ENCODE assay signal across 24 cellular contexts in the genomic region with DNA sequence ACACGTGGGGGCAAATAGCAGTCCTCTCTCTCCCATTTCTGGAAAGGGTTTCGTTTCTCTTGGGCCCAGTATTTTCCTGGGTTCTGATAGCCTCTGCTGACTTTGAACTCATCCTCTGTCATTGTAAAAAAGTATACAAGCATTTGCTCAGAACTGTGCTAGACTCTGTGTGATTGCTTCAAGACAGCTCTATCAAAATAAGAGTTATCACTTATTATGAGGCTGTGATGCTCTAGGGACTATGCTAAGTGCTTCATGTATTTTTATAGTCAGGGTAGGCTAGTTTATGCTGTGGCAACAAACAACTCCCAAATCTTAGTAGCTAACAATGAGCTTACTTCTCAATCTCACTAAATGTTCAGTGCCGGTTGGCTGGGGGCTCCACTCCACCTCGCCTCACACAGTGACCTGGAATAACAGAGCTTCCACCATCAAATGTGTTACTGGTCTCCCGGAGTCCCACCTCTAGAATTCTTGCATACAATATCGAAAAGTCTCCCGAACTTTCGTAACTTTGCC.
A peak's percentile ranks its signal among the peaks of the same experiment; 100 is the strongest.
DNase-seq lines count a peak whose midpoint lies in the region; ATAC-seq, FAIRE-seq and TF ChIP-seq lines count a peak whose summit lies in the region.
"Had no signal": no experiment of that assay in that cellular context is flagged by ENCODE, and none has a peak within 500 bp of the region (broad histone marks: within the 10 kb centered on the region; RNA-seq: fewer than 3 reads in every experiment).

No MANE protein-coding gene starts in this region.

- POLR2A ChIA-PET in A549 (lab: Yijun Ruan, JAX) = interaction anchor here (1.0 kb wide), 1 partner anchor 110 kb away, joined by 3 read pairs; no protein-coding TSS in a partner anchor

- H3K27ac ChIP-seq in A549 = peak overlapping the region; percentile 50 to 81
- H3K27ac ChIP-seq in esophagus squamous epithelium = peak overlapping the region in 3 of 4 donors; percentile 63 to 65 (median 65)
- peak overlapping the region in 3 of 4 donors; percentile 1 to 37 (median 36) for H3K27ac ChIP-seq in gastrocnemius medialis
- H3K27ac ChIP-seq: C4-2B, cardiac muscle cell, left ventricle myocardium inferior, neutrophil had no signal

- WGBS in A549 (ENCODE audit: missing lambda C conversion rate) = 89% methylated on average over 8 of the region's 8 CpGs
- WGBS in esophagus squamous epithelium, 2 donors = 76 to 91% methylated on average over 8 of the region's 8 CpGs

- H3K9me3 ChIP-seq in A549 (peaks cover under 1% of the 10 kb centered on the region; the same call in 2 of the 3 replicates), esophagus squamous epithelium (no peaks in the 10 kb centered on the region), gastrocnemius medialis (no peaks in the 10 kb centered on the region)
- H3K9me3 ChIP-seq: left ventricle myocardium inferior, neutrophil had no signal

- H3K4me2 ChIP-seq in A549 = peak overlapping the region; percentile 58; the same call in 1 of the 3 replicates

- no peak for TF ChIP-seq CTCF in A549 (IDR thresholded peaks at IDR 0.05)
- no peak for TF ChIP-seq CTCF in esophagus squamous epithelium (IDR thresholded peaks at IDR 0.05)
- no peak for TF ChIP-seq CTCF in gastrocnemius medialis (IDR thresholded peaks at IDR 0.05 in 4 of 5, conservative IDR thresholded peaks at IDR 0.05 in 1 of 5)

- H3K4me3 ChIP-seq in A549 = no peak overlapping the region
- H3K4me3 ChIP-seq in esophagus squamous epithelium = no peak overlapping the region
- no peak overlapping the region for H3K4me3 ChIP-seq in gastrocnemius medialis
- H3K4me3 ChIP-seq: cardiac muscle cell, left ventricle myocardium inferior had no signal

- H3K36me3 ChIP-seq in esophagus squamous epithelium (no peaks in the 10 kb centered on the region), gastrocnemius medialis (no peaks in the 10 kb centered on the region)
- H3K36me3 ChIP-seq: cardiac muscle cell, left ventricle myocardium inferior, neutrophil had no signal

- in situ Hi-C loops in gastrocnemius medialis (cut with MboI; ENCODE audit: low sequenced_read_pairs in 4 of 4) = no loop called here

- DNase-seq in A549 (ENCODE audit: low read depth in 1 of 2, low spot score in 1 of 2) = no peak
- peak; percentile 37 for DNase-seq in NCI-H69 (lab: John Stamatoyannopoulos, UW)
- no peak for DNase-seq in esophagus squamous epithelium (lab: John Stamatoyannopoulos, UW)
- DNase-seq in gastrocnemius medialis = no peak
- DNase-seq in activated effector memory CD4-positive, alpha-beta T cell treated with anti-CD3 and anti-CD28 coated beads, Interleukin-2, amount 50 U/mL, for 16 hours = no peak
- no peak for DNase-seq in NCI-H1930 (lab: John Stamatoyannopoulos, UW)
- DNase-seq: activated CD4-positive, alpha-beta T cell treated with anti-CD3 and anti-CD28 coated beads for 4 hours; activated naive CD4-positive, alpha-beta T cell treated with anti-CD3 and anti-CD28 coated beads for 36 hours; activated T-cell treated with anti-CD3 and anti-CD28 coated beads, Interleukin-2, amount 50 U/mL, for 4 hours; Calu3; immature natural killer cell; left ventricle myocardium inferior; MM.1S; NCI-H1436 treated with DMSO at 0.1 percent for 48 hours; NCI-H82; retina; Right ventricle myocardium superior; T-cell had no signal

- no peak for TF ChIP-seq RAD21 in A549 (conservative IDR thresholded peaks at IDR 0.05 in 1 of 2, IDR thresholded peaks at IDR 0.05 in 1 of 2)

- H3K4me1 ChIP-seq in A549 = peaks cover 50% of the 10 kb centered on the region
- H3K4me1 ChIP-seq in esophagus squamous epithelium = peaks cover 0 to 19% (median 3%) of the 10 kb centered on the region in 3 donors
- H3K4me1 ChIP-seq in gastrocnemius medialis = peaks cover 36 to 39% of the 10 kb centered on the region in 2 donors

- no peak for TF ChIP-seq EP300 in A549 (IDR thresholded peaks at IDR 0.05)

- CTCF ChIA-PET in A549 (lab: Yijun Ruan, JAX) = interaction anchor here (0.8 to 3.0 kb wide), 7 partner anchors 10 to 368 kb away, joined by 3 to 9 read pairs (median 4); no protein-coding TSS in a partner anchor

- intact Hi-C loops in esophagus squamous epithelium (cut with DNase I) = no loop called here
- intact Hi-C loops in gastrocnemius medialis (cut with DNase I; ENCODE audit: low total_unique reads) = no loop called here

- TF ChIP-seq POLR2A in A549 (IDR thresholded peaks at IDR 0.05; ENCODE audit: low read length) (no peak), esophagus squamous epithelium (IDR thresholded peaks at IDR 0.05) (no peak), gastrocnemius medialis (IDR thresholded peaks at IDR 0.05) (no peak)

- FAIRE-seq in A549 (lab: Jason Lieb, UNC) = peak; percentile 46
- FAIRE-seq: H54 had no signal

- peaks cover 0 to 72% (median 2%) of the 10 kb centered on the region in 4 donors for H3K27me3 ChIP-seq in esophagus squamous epithelium
- H3K27me3 ChIP-seq in gastrocnemius medialis = no peaks in the 10 kb centered on the region
- H3K27me3 ChIP-seq: cardiac muscle cell, neutrophil had no signal

- ATAC-seq in A549 (no peak), gastrocnemius medialis (peak in 1 of 2 donors; percentile 1), GM21390 (IDR thresholded peaks at IDR 0.05; ENCODE audit: unreplicated experiment) (no peak), GM18867 (IDR thresholded peaks at IDR 0.05; ENCODE audit: unreplicated experiment) (no peak)
- ATAC-seq: activated T-cell treated with anti-CD3 and anti-CD28 coated beads, Interleukin-2, amount 50 U/mL, for 4 hours; T-cell had no signal

TF ChIP-seq in A549, 52 proteins besides CTCF, POLR2A, EP300 and RAD21:
- TF ChIP-seq, protein P1, sequence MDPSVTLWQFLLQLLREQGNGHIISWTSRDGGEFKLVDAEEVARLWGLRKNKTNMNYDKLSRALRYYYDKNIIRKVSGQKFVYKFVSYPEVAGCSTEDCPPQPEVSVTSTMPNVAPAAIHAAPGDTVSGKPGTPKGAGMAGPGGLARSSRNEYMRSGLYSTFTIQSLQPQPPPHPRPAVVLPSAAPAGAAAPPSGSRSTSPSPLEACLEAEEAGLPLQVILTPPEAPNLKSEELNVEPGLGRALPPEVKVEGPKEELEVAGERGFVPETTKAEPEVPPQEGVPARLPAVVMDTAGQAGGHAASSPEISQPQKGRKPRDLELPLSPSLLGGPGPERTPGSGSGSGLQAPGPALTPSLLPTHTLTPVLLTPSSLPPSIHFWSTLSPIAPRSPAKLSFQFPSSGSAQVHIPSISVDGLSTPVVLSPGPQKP (IDR thresholded peaks at IDR 0.05; ENCODE audit: low read depth, low read length) = no peak
- TF ChIP-seq, protein P2, sequence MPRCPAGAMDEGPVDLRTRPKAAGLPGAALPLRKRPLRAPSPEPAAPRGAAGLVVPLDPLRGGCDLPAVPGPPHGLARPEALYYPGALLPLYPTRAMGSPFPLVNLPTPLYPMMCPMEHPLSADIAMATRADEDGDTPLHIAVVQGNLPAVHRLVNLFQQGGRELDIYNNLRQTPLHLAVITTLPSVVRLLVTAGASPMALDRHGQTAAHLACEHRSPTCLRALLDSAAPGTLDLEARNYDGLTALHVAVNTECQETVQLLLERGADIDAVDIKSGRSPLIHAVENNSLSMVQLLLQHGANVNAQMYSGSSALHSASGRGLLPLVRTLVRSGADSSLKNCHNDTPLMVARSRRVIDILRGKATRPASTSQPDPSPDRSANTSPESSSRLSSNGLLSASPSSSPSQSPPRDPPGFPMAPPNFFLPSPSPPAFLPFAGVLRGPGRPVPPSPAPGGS (IDR thresholded peaks at IDR 0.05) = no peak
- TF ChIP-seq, protein P3, sequence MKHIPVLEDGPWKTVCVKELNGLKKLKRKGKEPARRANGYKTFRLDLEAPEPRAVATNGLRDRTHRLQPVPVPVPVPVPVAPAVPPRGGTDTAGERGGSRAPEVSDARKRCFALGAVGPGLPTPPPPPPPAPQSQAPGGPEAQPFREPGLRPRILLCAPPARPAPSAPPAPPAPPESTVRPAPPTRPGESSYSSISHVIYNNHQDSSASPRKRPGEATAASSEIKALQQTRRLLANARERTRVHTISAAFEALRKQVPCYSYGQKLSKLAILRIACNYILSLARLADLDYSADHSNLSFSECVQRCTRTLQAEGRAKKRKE (CRISPR knock-in tag; IDR thresholded peaks at IDR 0.05; ENCODE audit: low read depth) = no peak
- TF ChIP-seq CEBPB (IDR thresholded peaks at IDR 0.05) (no peak), NFE2L2 (conservative IDR thresholded peaks at IDR 0.05; ENCODE audit: low read length) (no peak), MAZ (IDR thresholded peaks at IDR 0.05; ENCODE audit: borderline replicate concordance, low read depth, low read length) (no peak), ZC3H11A (IDR thresholded peaks at IDR 0.05) (no peak), HEYL (CRISPR knock-in tag; IDR thresholded peaks at IDR 0.05) (no peak), HOXB5 (CRISPR knock-in tag; IDR thresholded peaks at IDR 0.05) (no peak), CHD4 (IDR thresholded peaks at IDR 0.05; ENCODE audit: borderline replicate concordance) (no peak), ZFP36 (IDR thresholded peaks at IDR 0.05; ENCODE audit: borderline replicate concordance, partially characterized antibody) (no peak), CBX8 (IDR thresholded peaks at IDR 0.05) (no peak), FOSB (CRISPR knock-in tag; IDR thresholded peaks at IDR 0.05) (no peak)
- TF ChIP-seq, protein P4, sequence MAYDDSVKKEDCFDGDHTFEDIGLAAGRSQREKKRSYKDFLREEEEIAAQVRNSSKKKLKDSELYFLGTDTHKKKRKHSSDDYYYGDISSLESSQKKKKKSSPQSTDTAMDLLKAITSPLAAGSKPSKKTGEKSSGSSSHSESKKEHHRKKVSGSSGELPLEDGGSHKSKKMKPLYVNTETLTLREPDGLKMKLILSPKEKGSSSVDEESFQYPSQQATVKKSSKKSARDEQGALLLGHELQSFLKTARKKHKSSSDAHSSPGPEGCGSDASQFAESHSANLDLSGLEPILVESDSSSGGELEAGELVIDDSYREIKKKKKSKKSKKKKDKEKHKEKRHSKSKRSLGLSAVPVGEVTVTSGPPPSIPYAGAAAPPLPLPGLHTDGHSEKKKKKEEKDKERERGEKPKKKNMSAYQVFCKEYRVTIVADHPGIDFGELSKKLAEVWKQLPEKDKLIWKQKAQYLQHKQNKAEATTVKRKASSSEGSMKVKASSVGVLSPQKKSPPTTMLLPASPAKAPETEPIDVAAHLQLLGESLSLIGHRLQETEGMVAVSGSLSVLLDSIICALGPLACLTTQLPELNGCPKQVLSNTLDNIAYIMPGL (CRISPR knock-in tag; IDR thresholded peaks at IDR 0.05; ENCODE audit: borderline replicate concordance) = no peak
- TF ChIP-seq, protein P5, sequence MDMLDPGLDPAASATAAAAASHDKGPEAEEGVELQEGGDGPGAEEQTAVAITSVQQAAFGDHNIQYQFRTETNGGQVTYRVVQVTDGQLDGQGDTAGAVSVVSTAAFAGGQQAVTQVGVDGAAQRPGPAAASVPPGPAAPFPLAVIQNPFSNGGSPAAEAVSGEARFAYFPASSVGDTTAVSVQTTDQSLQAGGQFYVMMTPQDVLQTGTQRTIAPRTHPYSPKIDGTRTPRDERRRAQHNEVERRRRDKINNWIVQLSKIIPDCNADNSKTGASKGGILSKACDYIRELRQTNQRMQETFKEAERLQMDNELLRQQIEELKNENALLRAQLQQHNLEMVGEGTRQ (IDR thresholded peaks at IDR 0.05) = no peak
TF ChIP-seq in A549: peak in this region for 0.
